ENCODE assay signal across 21 cellular contexts in the genomic region with DNA sequence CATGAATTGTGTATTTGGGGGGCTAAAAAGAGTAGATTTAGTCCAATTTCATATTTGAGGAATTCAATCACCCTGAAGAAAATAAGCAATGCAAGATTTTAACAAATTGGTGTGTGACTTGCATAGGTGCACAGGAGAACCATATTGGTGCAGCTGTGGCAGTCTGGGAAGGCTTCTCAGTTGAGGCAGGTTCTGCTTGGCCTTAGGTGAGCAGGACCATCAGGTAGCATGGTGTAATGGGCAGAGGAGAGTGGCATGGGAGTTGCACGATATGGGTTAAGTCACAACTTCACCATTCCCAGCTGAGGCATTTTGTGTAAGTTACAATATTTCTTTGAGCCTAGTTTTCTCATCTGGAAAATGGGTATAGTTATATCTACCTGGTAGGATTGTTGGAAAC.
"Had no signal": no experiment of that assay in that cellular context is flagged by ENCODE, and none has a peak within 500 bp of the region (broad histone marks: within the 10 kb centered on the region; RNA-seq: fewer than 3 reads in every experiment).

No MANE protein-coding gene starts in this region.

- H3K4me3 ChIP-seq: left lung, stomach, suprapubic skin, tibial nerve had no signal

- H3K4me3 Mint-ChIP-seq: activated naive CD4-positive, alpha-beta T cell treated with anti-CD3 and anti-CD28 coated beads, Interleukin-2, amount 10 ng/mL, durations not matched to agents 7 days and 5 days; activated T-cell treated with anti-CD3 and anti-CD28 coated beads, Interleukin-2, amount 50 U/mL, for 24 hours; naive thymus-derived CD8-positive, alpha-beta T cell; stimulated activated memory B cell treated with anti-CD40 and anti-IgM and Interleukin-4, amounts not matched to agents 10 μg/mL and 1 μg/mL and 100 μg/mL, for 72 hours had no signal

- H3K4me1 ChIP-seq: left lung, parathyroid adenoma, stomach, suprapubic skin had no signal

- ATAC-seq: left lung; naive thymus-derived CD8-positive, alpha-beta T cell; right cardiac atrium; stimulated activated memory B cell treated with anti-CD40 and anti-IgM and Interleukin-4, amounts not matched to agents 10 μg/mL and 1 μg/mL and 100 μg/mL, for 72 hours had no signal

- H3K36me3 Mint-ChIP-seq: stimulated activated memory B cell treated with anti-CD40 and anti-IgM and Interleukin-4, amounts not matched to agents 10 μg/mL and 1 μg/mL and 100 μg/mL, for 72 hours had no signal

- H3K27ac Mint-ChIP-seq: stimulated activated memory B cell treated with anti-CD40 and anti-IgM and Interleukin-4, amounts not matched to agents 10 μg/mL and 1 μg/mL and 100 μg/mL, for 72 hours had no signal

- H3K9ac ChIP-seq: parathyroid adenoma had no signal

- H2AFZ ChIP-seq: parathyroid adenoma had no signal

- H3K27me3 ChIP-seq: brain microvascular endothelial cell, left lung, neutrophil, stomach, suprapubic skin, tibial nerve had no signal

- DNase-seq: activated CD4-positive, CD25-positive, alpha-beta regulatory T cell treated with anti-CD3 and anti-CD28 coated beads, Interleukin-2, amount 50 U/mL, for 72 hours; activated effector memory CD4-positive, alpha-beta T cell treated with Interleukin-2 at 50 U/mL for 16 hours; activated T-cell treated with anti-CD3 and anti-CD28 coated beads, Interleukin-2, amount 50 U/mL, for 24 hours; aorta; brain microvascular endothelial cell; caudate nucleus; dermis blood vessel endothelial cell; effector CD8-positive, alpha-beta T cell; erythroblast; left lung; naive thymus-derived CD8-positive, alpha-beta T cell; right cardiac atrium; small intestine; stimulated activated CD4-positive, alpha-beta T cell treated with anti-CD3 and anti-CD28 coated beads, Interleukin-2, amount 100 ng/mL, for 24 hours; stomach had no signal

- H3K27ac ChIP-seq: left lung, neutrophil, parathyroid adenoma, stomach, suprapubic skin had no signal

- H3K9me3 Mint-ChIP-seq: activated naive CD4-positive, alpha-beta T cell treated with anti-CD3 and anti-CD28 coated beads, Interleukin-2, amount 10 ng/mL, durations not matched to agents 7 days and 5 days; activated T-cell treated with anti-CD3 and anti-CD28 coated beads, Interleukin-2, amount 50 U/mL, for 24 hours; naive thymus-derived CD8-positive, alpha-beta T cell; stimulated activated memory B cell treated with anti-CD40 and anti-IgM and Interleukin-4, amounts not matched to agents 10 μg/mL and 1 μg/mL and 100 μg/mL, for 72 hours had no signal

- H3K27me3 Mint-ChIP-seq: activated naive CD4-positive, alpha-beta T cell treated with anti-CD3 and anti-CD28 coated beads, Interleukin-2, amount 10 ng/mL, durations not matched to agents 7 days and 5 days; activated T-cell treated with anti-CD3 and anti-CD28 coated beads, Interleukin-2, amount 50 U/mL, for 24 hours; naive thymus-derived CD8-positive, alpha-beta T cell; stimulated activated memory B cell treated with anti-CD40 and anti-IgM and Interleukin-4, amounts not matched to agents 10 μg/mL and 1 μg/mL and 100 μg/mL, for 72 hours had no signal

- H3K4me1 Mint-ChIP-seq: stimulated activated memory B cell treated with anti-CD40 and anti-IgM and Interleukin-4, amounts not matched to agents 10 μg/mL and 1 μg/mL and 100 μg/mL, for 72 hours had no signal

- H3K9me3 ChIP-seq: left lung, neutrophil, stomach, suprapubic skin, tibial nerve had no signal
